In genomic region chrX:131987252-131987651, GRCh38 we compare ENCODE assay signal across 8 cellular contexts. TPM values are rescaled to one million over a fixed set of nuclear protein-coding genes. Genes with fewer than 3 reads are reported as not detected.
A peak's percentile ranks its signal among the peaks of the same experiment; 100 is the strongest.
DNase-seq lines count a peak whose midpoint lies in the region; ATAC-seq, FAIRE-seq and TF ChIP-seq lines count a peak whose summit lies in the region.

No MANE protein-coding gene starts in this region.

- H3K4me1 ChIP-seq in MM.1S (ENCODE audit: low read length) = peaks cover 3% of the 10 kb centered on the region; the same call in 1 of the 2 replicates
- no peaks in the 10 kb centered on the region for H3K4me1 ChIP-seq in A673 (ENCODE audit: insufficient read depth, low read length, poor library complexity, severe bottlenecking)
- no peaks in the 10 kb centered on the region for H3K4me1 ChIP-seq in kidney (ENCODE audit: control insufficient read depth in 1 of 2, insufficient read depth in 1 of 2, low read depth in 1 of 2, low read length in 2 of 2)

- no peaks in the 10 kb centered on the region for H3K36me3 Mint-ChIP-seq in glutamatergic neuron (ENCODE audit: unreplicated experiment)

- TF ChIP-seq CTCF in MM.1S (IDR thresholded peaks at IDR 0.05; ENCODE audit: low read length) (no peak), A673 (conservative IDR thresholded peaks at IDR 0.05; ENCODE audit: low read depth, low read length) (no peak), kidney (IDR thresholded peaks at IDR 0.05; ENCODE audit: borderline replicate concordance, extremely low read depth, insufficient read depth) (no peak), glutamatergic neuron (IDR thresholded peaks at IDR 0.05; ENCODE audit: partially characterized antibody, unreplicated experiment) (no peak)

- H3K36me3 ChIP-seq in MM.1S (replicated peaks; ENCODE audit: insufficient read depth, low read length) = no peaks in the 10 kb centered on the region
- no peaks in the 10 kb centered on the region for H3K36me3 ChIP-seq in A673 (ENCODE audit: insufficient read depth, low read length, poor library complexity, severe bottlenecking)
- H3K36me3 ChIP-seq in kidney (ENCODE audit: control insufficient read depth in 1 of 2, insufficient read depth in 2 of 2, low read length in 2 of 2) = no peaks in the 10 kb centered on the region

- H3K27ac ChIP-seq in MM.1S (ENCODE audit: low read length) (no peak overlapping the region), A673 (ENCODE audit: low read depth, low read length, poor library complexity, severe bottlenecking) (no peak overlapping the region), kidney (ENCODE audit: low read depth in 2 of 2, low read length in 2 of 2) (no peak overlapping the region)

- POLR2A ChIA-PET in A673 (lab: Charles Lee; ENCODE audit: low non-redundant PET) = no interaction called here

- H3K27ac Mint-ChIP-seq in glutamatergic neuron (ENCODE audit: unreplicated experiment) = no peak overlapping the region

- ATAC-seq in GM21737 (IDR thresholded peaks at IDR 0.05; ENCODE audit: unreplicated experiment) = peak; percentile 99

- H3K9me2 ChIP-seq in MM.1S (replicated peaks; ENCODE audit: insufficient read depth, low read length) = no peaks in the 10 kb centered on the region

- H2AFZ ChIP-seq in MM.1S (ENCODE audit: low read length) = no peak overlapping the region

- H3K79me2 ChIP-seq in MM.1S (ENCODE audit: low read length) = no peaks in the 10 kb centered on the region

- TF ChIP-seq POLR2A in erythroblast (IDR thresholded peaks at IDR 0.05; ENCODE audit: low read length) = no peak

- no peaks in the 10 kb centered on the region for H3K27me3 Mint-ChIP-seq in glutamatergic neuron (ENCODE audit: unreplicated experiment)

- CTCF ChIA-PET in A673 (lab: Charles Lee) = no interaction called here

- no peaks in the 10 kb centered on the region for H4K20me1 ChIP-seq in MM.1S (ENCODE audit: insufficient read depth, low read length)

- H3F3A ChIP-seq in MM.1S (ENCODE audit: insufficient read depth, low read length) = no peaks in the 10 kb centered on the region; the same call in 1 of the 2 replicates

- H3K9me3 Mint-ChIP-seq in glutamatergic neuron (ENCODE audit: unreplicated experiment) = peaks cover 2% of the 10 kb centered on the region

- FAIRE-seq in GM18507 (lab: Jason Lieb, UNC) (peak; percentile 97), kidney (lab: Jason Lieb, UNC) (no peak)

- no TSS peak for BruUV-seq in A673 (replicated peaks; lab: Mats Ljungman, UMichigan)

- DNase-seq in GM18507 (ENCODE audit: extremely low spot score, insufficient read length, low read depth) (peak; percentile 22), MM.1S (peak; percentile 51), erythroblast (lab: John Stamatoyannopoulos, UW) (peak; percentile 3 to 16), A673 (ENCODE audit: low spot score) (no peak), kidney (no peak), glutamatergic neuron (no peak), NCI-H526 (lab: John Stamatoyannopoulos, UW) (no peak)

- no peaks in the 10 kb centered on the region for H3K9me3 ChIP-seq in MM.1S (replicated peaks; ENCODE audit: insufficient read depth, low read length)
- no peaks in the 10 kb centered on the region for H3K9me3 ChIP-seq in A673 (ENCODE audit: low read depth, low read length, poor library complexity, severe bottlenecking)
- H3K9me3 ChIP-seq in kidney (ENCODE audit: control insufficient read depth in 1 of 2, low read length in 2 of 2) = no peaks in the 10 kb centered on the region

- H3K9ac ChIP-seq in MM.1S (ENCODE audit: low read length) (no peak overlapping the region), kidney (ENCODE audit: low read length in 2 of 2) (no peak overlapping the region)

- intact Hi-C loops in A673 (cut with micrococcal nuclease; ENCODE audit: unreplicated experiment) = no loop called here
- intact Hi-C loops in kidney (cut with DNase I) = no loop called here

- H3K4me3 Mint-ChIP-seq in glutamatergic neuron (ENCODE audit: unreplicated experiment) = no peak overlapping the region

- H3K4me3 ChIP-seq in MM.1S (ENCODE audit: low read length) = no peak overlapping the region
- no peak overlapping the region for H3K4me3 ChIP-seq in A673 (ENCODE audit: low read depth, low read length, poor library complexity, severe bottlenecking)
- no peak overlapping the region for H3K4me3 ChIP-seq in kidney (ENCODE audit: low read length in 2 of 2)

- 0 out of 2 replicates have a peak, but pooled peaks cover 4% of the 10 kb centered on the region for H3K27me3 ChIP-seq in MM.1S (replicated peaks; ENCODE audit: insufficient read depth, low read length)
- peaks cover 12% of the 10 kb centered on the region for H3K27me3 ChIP-seq in A673 (replicated peaks; ENCODE audit: insufficient read depth, low read depth, low read length, poor library complexity)

- H3K4me1 Mint-ChIP-seq in glutamatergic neuron (ENCODE audit: low read depth, unreplicated experiment) = no peaks in the 10 kb centered on the region

- peak overlapping the region; percentile 3; the same call in 1 of the 2 replicates for H3K4me2 ChIP-seq in MM.1S (ENCODE audit: low read depth, low read length)

RNA-seq across cellular contexts. Expression of gene STK26, which starts 35.9 kb away (rescaled TPM):
- total RNA-seq in A673 (2021) = 60.8 and 61.0 TPM in 2 replicates
- total RNA-seq in kidney = 4.3 TPM
- 2.4 TPM for polyA plus RNA-seq in kidney (ENCODE audit: insufficient read depth, low read depth, low replicate concordance)
- 1.7 TPM for total RNA-seq in glutamatergic neuron (ENCODE audit: unreplicated experiment)

Comparison
In these comparisons a context has a peak if more than half of its experiments do, and no peak if none do; other contexts are left out.
1. DNase-seq: peak in GM18507 (single experiment), MM.1S (single experiment) and erythroblast (2 of 2); none in A673 (single experiment), kidney (single experiment), glutamatergic neuron (single experiment) and NCI-H526 (0 of 2).
2. RNA of gene STK26, which starts 35.9 kb away (total RNA-seq): 60.8 to 61.0 TPM in A673; 4.3 TPM in kidney (single experiment) and 1.7 TPM in glutamatergic neuron (single experiment); every median in the first group is over 10 times any median in the second.